ENCODE assay signal across 14 cellular contexts in genomic region chr1:235213752-235214151, GRCh38. TPM values are rescaled to one million over a fixed set of nuclear protein-coding genes. Genes with fewer than 3 reads are reported as not detected.
A peak's percentile ranks its signal among the peaks of the same experiment; 100 is the strongest.
DNase-seq lines count a peak whose midpoint lies in the region; ATAC-seq and TF ChIP-seq lines count a peak whose summit lies in the region.
"Had no signal": no experiment of that assay in that cellular context is flagged by ENCODE, and none has a peak within 500 bp of the region (broad histone marks: within the 10 kb centered on the region; RNA-seq: fewer than 3 reads in every experiment).

No MANE protein-coding gene starts in this region.

- CTCF ChIA-PET in activated naive CD4-positive, alpha-beta T cell treated with anti-CD3 and anti-CD28 coated beads, Interleukin-2, amount 10 ng/mL, durations not matched to agents 7 days and 5 days (lab: Charles Lee), result no interaction called here
- CTCF ChIA-PET in WTC11 (lab: Charles Lee), result no interaction called here

- no peaks in the 10 kb centered on the region for H3K9me3 ChIP-seq in T-helper 17 cell (ENCODE audit: control insufficient read depth, low read length, poor library complexity, severe bottlenecking)

- ATAC-seq in T-helper 17 cell (no peak), GM18867 (IDR thresholded peaks at IDR 0.05; ENCODE audit: unreplicated experiment) (no peak), WTC11 (no peak)
- ATAC-seq in stimulated activated effector memory CD8-positive, alpha-beta T cell treated with anti-CD3 and anti-CD28 coated beads, Interleukin-12 subunit alpha, Interleukin-12 subunit beta, amount 100 ng/mL, for 72 hours, result no peak
- ATAC-seq: CD8-positive, alpha-beta T cell; Panc1 had no signal

- peak overlapping the region; percentile 81 for H3K27ac Mint-ChIP-seq in activated naive CD4-positive, alpha-beta T cell treated with anti-CD3 and anti-CD28 coated beads, Interleukin-2, amount 10 ng/mL, durations not matched to agents 7 days and 5 days
- H3K27ac Mint-ChIP-seq in T-helper 17 cell (peak overlapping the region; percentile 93), WTC11 (no peak overlapping the region)
- peak overlapping the region; percentile 39 for H3K27ac Mint-ChIP-seq in activated naive CD8-positive, alpha-beta T cell treated with anti-CD3 and anti-CD28 coated beads for 36 hours
- H3K27ac Mint-ChIP-seq in stimulated activated effector memory CD8-positive, alpha-beta T cell treated with anti-CD3 and anti-CD28 coated beads, Interleukin-12 subunit alpha, Interleukin-12 subunit beta, amount 100 ng/mL, for 72 hours, result no peak overlapping the region
- H3K27ac Mint-ChIP-seq: CD8-positive, alpha-beta T cell had no signal

- DNase-seq in activated naive CD4-positive, alpha-beta T cell treated with anti-CD3 and anti-CD28 coated beads, Interleukin-2, amount 10 ng/mL, durations not matched to agents 7 days and 5 days, result no peak
- no peak for DNase-seq in activated naive CD4-positive, alpha-beta T cell (lab: John Stamatoyannopoulos, UW)
- no peak for DNase-seq in T-helper 17 cell
- DNase-seq in activated naive CD8-positive, alpha-beta T cell treated with anti-CD3 and anti-CD28 coated beads for 36 hours, result no peak
- DNase-seq in stimulated activated effector memory CD8-positive, alpha-beta T cell treated with anti-CD3 and anti-CD28 coated beads, Interleukin-12 subunit alpha, Interleukin-12 subunit beta, amount 100 ng/mL, for 72 hours (ENCODE audit: low spot score in 2 of 2), result no peak
- no peak for DNase-seq in hypothalamus (lab: John Stamatoyannopoulos, UW)
- DNase-seq in WTC11 (ENCODE audit: low spot score), result no peak
- DNase-seq: CD8-positive, alpha-beta T cell; NCI-H1930; NCI-H2171 treated with DMSO at 0.1 percent for 48 hours; NCI-H510A; Right ventricle myocardium superior had no signal

- peaks cover 32% of the 10 kb centered on the region for H3K36me3 Mint-ChIP-seq in activated naive CD4-positive, alpha-beta T cell treated with anti-CD3 and anti-CD28 coated beads, Interleukin-2, amount 10 ng/mL, durations not matched to agents 7 days and 5 days
- H3K36me3 Mint-ChIP-seq in T-helper 17 cell (ENCODE audit: low read depth) (peaks cover 5% of the 10 kb centered on the region), WTC11 (peaks cover 28% of the 10 kb centered on the region)
- H3K36me3 Mint-ChIP-seq in activated naive CD8-positive, alpha-beta T cell treated with anti-CD3 and anti-CD28 coated beads for 36 hours, result peaks cover 14% of the 10 kb centered on the region
- peaks cover 90% of the 10 kb centered on the region for H3K36me3 Mint-ChIP-seq in stimulated activated effector memory CD8-positive, alpha-beta T cell treated with anti-CD3 and anti-CD28 coated beads, Interleukin-12 subunit alpha, Interleukin-12 subunit beta, amount 100 ng/mL, for 72 hours

- POLR2A ChIA-PET in WTC11 (lab: Charles Lee), result no interaction called here

- H3K4me3 Mint-ChIP-seq in activated naive CD4-positive, alpha-beta T cell treated with anti-CD3 and anti-CD28 coated beads, Interleukin-2, amount 10 ng/mL, durations not matched to agents 7 days and 5 days, result peak overlapping the region; percentile 5
- H3K4me3 Mint-ChIP-seq in T-helper 17 cell (peak overlapping the region; percentile 52), WTC11 (no peak overlapping the region)
- H3K4me3 Mint-ChIP-seq in activated naive CD8-positive, alpha-beta T cell treated with anti-CD3 and anti-CD28 coated beads for 36 hours, result peak overlapping the region; percentile 6
- H3K4me3 Mint-ChIP-seq in stimulated activated effector memory CD8-positive, alpha-beta T cell treated with anti-CD3 and anti-CD28 coated beads, Interleukin-12 subunit alpha, Interleukin-12 subunit beta, amount 100 ng/mL, for 72 hours, result peak overlapping the region; percentile 2
- H3K4me3 Mint-ChIP-seq: CD8-positive, alpha-beta T cell had no signal

- no peak for TF ChIP-seq CTCF in WTC11 (IDR thresholded peaks at IDR 0.05)

- no peaks in the 10 kb centered on the region for H3K9me3 Mint-ChIP-seq in activated naive CD4-positive, alpha-beta T cell treated with anti-CD3 and anti-CD28 coated beads, Interleukin-2, amount 10 ng/mL, durations not matched to agents 7 days and 5 days
- H3K9me3 Mint-ChIP-seq in activated naive CD8-positive, alpha-beta T cell treated with anti-CD3 and anti-CD28 coated beads for 36 hours, result no peaks in the 10 kb centered on the region
- H3K9me3 Mint-ChIP-seq in stimulated activated effector memory CD8-positive, alpha-beta T cell treated with anti-CD3 and anti-CD28 coated beads, Interleukin-12 subunit alpha, Interleukin-12 subunit beta, amount 100 ng/mL, for 72 hours, result no peaks in the 10 kb centered on the region
- H3K9me3 Mint-ChIP-seq in WTC11, result no peaks in the 10 kb centered on the region
- H3K9me3 Mint-ChIP-seq: CD8-positive, alpha-beta T cell had no signal

- H3K4me1 Mint-ChIP-seq in activated naive CD4-positive, alpha-beta T cell treated with anti-CD3 and anti-CD28 coated beads, Interleukin-2, amount 10 ng/mL, durations not matched to agents 7 days and 5 days, result peaks cover 43% of the 10 kb centered on the region
- H3K4me1 Mint-ChIP-seq in T-helper 17 cell (peaks cover 13% of the 10 kb centered on the region), WTC11 (no peaks in the 10 kb centered on the region)
- peaks cover 18% of the 10 kb centered on the region for H3K4me1 Mint-ChIP-seq in activated naive CD8-positive, alpha-beta T cell treated with anti-CD3 and anti-CD28 coated beads for 36 hours
- H3K4me1 Mint-ChIP-seq in stimulated activated effector memory CD8-positive, alpha-beta T cell treated with anti-CD3 and anti-CD28 coated beads, Interleukin-12 subunit alpha, Interleukin-12 subunit beta, amount 100 ng/mL, for 72 hours, result peaks cover 7% of the 10 kb centered on the region

- no peaks in the 10 kb centered on the region for H3K27me3 Mint-ChIP-seq in activated naive CD4-positive, alpha-beta T cell treated with anti-CD3 and anti-CD28 coated beads, Interleukin-2, amount 10 ng/mL, durations not matched to agents 7 days and 5 days
- H3K27me3 Mint-ChIP-seq in T-helper 17 cell (no peaks in the 10 kb centered on the region), WTC11 (ENCODE audit: low read depth) (no peaks in the 10 kb centered on the region)
- no peaks in the 10 kb centered on the region for H3K27me3 Mint-ChIP-seq in activated naive CD8-positive, alpha-beta T cell treated with anti-CD3 and anti-CD28 coated beads for 36 hours

TF ChIP-seq in WTC11, 78 proteins besides CTCF, POLR2A, EP300 and RAD21 (continues in another document):
- TF ChIP-seq HMGA2 (CRISPR knock-in tag; IDR thresholded peaks at IDR 0.05) (no peak), PREB (CRISPR knock-in tag; IDR thresholded peaks at IDR 0.05; ENCODE audit: borderline replicate concordance) (no peak), TCF7 (CRISPR knock-in tag; IDR thresholded peaks at IDR 0.05; ENCODE audit: low read depth) (no peak), USF2 (CRISPR knock-in tag; IDR thresholded peaks at IDR 0.05) (no peak), E2F4 (CRISPR knock-in tag; IDR thresholded peaks at IDR 0.05; ENCODE audit: borderline replicate concordance, low read depth) (no peak), MYBL2 (CRISPR knock-in tag; IDR thresholded peaks at IDR 0.05) (no peak), USF1 (CRISPR knock-in tag; IDR thresholded peaks at IDR 0.05) (no peak), ZMAT4 (CRISPR knock-in tag; IDR thresholded peaks at IDR 0.05) (no peak), ZNF423 (CRISPR knock-in tag; IDR thresholded peaks at IDR 0.05) (no peak), CDX4 (CRISPR knock-in tag; IDR thresholded peaks at IDR 0.05; ENCODE audit: borderline replicate concordance) (no peak)

RNA-seq across cellular contexts. Expression of gene RBM34, which starts 52.7 kb away (rescaled TPM):
- total RNA-seq in T-helper 17 cell (100 to 1,000 TPM; 147 to 148 TPM), WTC11 (2021) (97.4 to 112 TPM (median 104 TPM) in 3 replicates)
- total RNA-seq in activated naive CD8-positive, alpha-beta T cell treated with anti-CD3 and anti-CD28 coated beads for 36 hours, result 100 to 1,000 TPM; 143 to 156 TPM

Comparison
In these comparisons a context has a peak if more than half of its experiments do, and no peak if none do; other contexts are left out.
1. H3K27ac Mint-ChIP-seq: peak in activated naive CD4-positive, alpha-beta T cell treated with anti-CD3 and anti-CD28 coated beads, Interleukin-2, amount 10 ng/mL, durations not matched to agents 7 days and 5 days (single experiment), T-helper 17 cell (single experiment) and activated naive CD8-positive, alpha-beta T cell treated with anti-CD3 and anti-CD28 coated beads for 36 hours (single experiment); none in stimulated activated effector memory CD8-positive, alpha-beta T cell treated with anti-CD3 and anti-CD28 coated beads, Interleukin-12 subunit alpha, Interleukin-12 subunit beta, amount 100 ng/mL, for 72 hours (single experiment) and WTC11 (single experiment).